1 cellular context compared by ENCODE assay signal in genomic region chr9:107465467-107466451, GRCh38.
TF ChIP-seq lines count a peak whose summit lies in the region.

No MANE protein-coding gene starts in this region.

TF ChIP-seq in WTC11, 78 proteins besides CTCF, POLR2A, EP300 and RAD21 (continued from another document):
- TF ChIP-seq, protein P1, sequence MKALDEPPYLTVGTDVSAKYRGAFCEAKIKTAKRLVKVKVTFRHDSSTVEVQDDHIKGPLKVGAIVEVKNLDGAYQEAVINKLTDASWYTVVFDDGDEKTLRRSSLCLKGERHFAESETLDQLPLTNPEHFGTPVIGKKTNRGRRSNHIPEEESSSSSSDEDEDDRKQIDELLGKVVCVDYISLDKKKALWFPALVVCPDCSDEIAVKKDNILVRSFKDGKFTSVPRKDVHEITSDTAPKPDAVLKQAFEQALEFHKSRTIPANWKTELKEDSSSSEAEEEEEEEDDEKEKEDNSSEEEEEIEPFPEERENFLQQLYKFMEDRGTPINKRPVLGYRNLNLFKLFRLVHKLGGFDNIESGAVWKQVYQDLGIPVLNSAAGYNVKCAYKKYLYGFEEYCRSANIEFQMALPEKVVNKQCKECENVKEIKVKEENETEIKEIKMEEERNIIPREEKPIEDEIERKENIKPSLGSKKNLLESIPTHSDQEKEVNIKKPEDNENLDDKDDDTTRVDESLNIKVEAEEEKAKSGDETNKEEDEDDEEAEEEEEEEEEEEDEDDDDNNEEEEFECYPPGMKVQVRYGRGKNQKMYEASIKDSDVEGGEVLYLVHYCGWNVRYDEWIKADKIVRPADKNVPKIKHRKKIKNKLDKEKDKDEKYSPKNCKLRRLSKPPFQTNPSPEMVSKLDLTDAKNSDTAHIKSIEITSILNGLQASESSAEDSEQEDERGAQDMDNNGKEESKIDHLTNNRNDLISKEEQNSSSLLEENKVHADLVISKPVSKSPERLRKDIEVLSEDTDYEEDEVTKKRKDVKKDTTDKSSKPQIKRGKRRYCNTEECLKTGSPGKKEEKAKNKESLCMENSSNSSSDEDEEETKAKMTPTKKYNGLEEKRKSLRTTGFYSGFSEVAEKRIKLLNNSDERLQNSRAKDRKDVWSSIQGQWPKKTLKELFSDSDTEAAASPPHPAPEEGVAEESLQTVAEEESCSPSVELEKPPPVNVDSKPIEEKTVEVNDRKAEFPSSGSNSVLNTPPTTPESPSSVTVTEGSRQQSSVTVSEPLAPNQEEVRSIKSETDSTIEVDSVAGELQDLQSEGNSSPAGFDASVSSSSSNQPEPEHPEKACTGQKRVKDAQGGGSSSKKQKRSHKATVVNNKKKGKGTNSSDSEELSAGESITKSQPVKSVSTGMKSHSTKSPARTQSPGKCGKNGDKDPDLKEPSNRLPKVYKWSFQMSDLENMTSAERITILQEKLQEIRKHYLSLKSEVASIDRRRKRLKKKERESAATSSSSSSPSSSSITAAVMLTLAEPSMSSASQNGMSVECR (CRISPR knock-in tag; IDR thresholded peaks at IDR 0.05; ENCODE audit: borderline replicate concordance) = 0 out of 2 replicates have a peak, but pooled peaks have one; percentile 60
- TF ChIP-seq HMGXB4 (CRISPR knock-in tag; IDR thresholded peaks at IDR 0.05) = peak; percentile 96
- 0 out of 2 replicates have a peak, but pooled peaks have one; percentile 22 for TF ChIP-seq ATF6 (CRISPR knock-in tag; IDR thresholded peaks at IDR 0.05)
- 0 out of 2 replicates have a peak, but pooled peaks have one; percentile 8 for TF ChIP-seq ETV6 (CRISPR knock-in tag; IDR thresholded peaks at IDR 0.05)
